Comparison of ENCODE assay signal across 28 cellular contexts in genomic region chr2:227867386-227867785, GRCh38. TPM values are rescaled to one million over a fixed set of nuclear protein-coding genes. Genes with fewer than 3 reads are reported as not detected.
"Had no signal": no experiment of that assay in that cellular context is flagged by ENCODE, and none has a peak within 500 bp of the region (broad histone marks: within the 10 kb centered on the region; RNA-seq: fewer than 3 reads in every experiment).

No MANE protein-coding gene starts in this region.

- H2AFZ ChIP-seq: neural progenitor cell, parathyroid adenoma had no signal

- H3K36me3 ChIP-seq: neural progenitor cell, ovary, right lobe of liver, sigmoid colon, spleen, stomach, thoracic aorta, thyroid gland, tibial nerve, upper lobe of right lung, uterus had no signal

- H3K4me1 ChIP-seq: neural progenitor cell, parathyroid adenoma, psoas muscle, upper lobe of right lung, uterus had no signal

- H3K4me3 ChIP-seq: neural progenitor cell, ovary, psoas muscle, right lobe of liver, sigmoid colon, smooth muscle cell, spleen, stomach, thoracic aorta, thyroid gland, tibial nerve, upper lobe of right lung, uterus had no signal

- H3K4me2 ChIP-seq: neural progenitor cell, smooth muscle cell had no signal

- H3K79me2 ChIP-seq: parathyroid adenoma had no signal

- DNase-seq: naive thymus-derived CD4-positive, alpha-beta T cell; natural killer cell; occipital lobe; ovary; posterior cingulate gyrus; psoas muscle; right cardiac atrium; right lobe of liver; sigmoid colon; spleen; stimulated activated CD4-positive, alpha-beta T cell treated with anti-CD3 and anti-CD28 coated beads, Interleukin-12 subunit alpha, Interleukin-12 subunit beta, amount 100 ng/mL, for 4 hours; stimulated activated CD4-positive, alpha-beta T cell treated with anti-CD3 and anti-CD28 coated beads, Interleukin-1b, Interleukin-23, amount 100 ng/mL, for 48 hours; stimulated activated CD4-positive, alpha-beta T cell treated with anti-CD3 and anti-CD28 coated beads, Interleukin-4, amount 100 ng/mL, for 1 hour; stimulated activated CD4-positive, alpha-beta T cell treated with anti-CD3 and anti-CD28 coated beads, Interleukin-4, amount 100 ng/mL, for 4 hours; stimulated activated naive B cell treated with anti-CD40 and anti-IgM and Interleukin-4, amounts not matched to agents 10 μg/mL and 1 μg/mL and 100 μg/mL, for 72 hours; stimulated activated naive CD4-positive, alpha-beta T cell treated with Interleukin-2 at 50 U/mL for 16 hours; stomach; thyroid gland; upper lobe of right lung; uterus had no signal

- ATAC-seq: naive thymus-derived CD4-positive, alpha-beta T cell; natural killer cell; psoas muscle; right cardiac atrium; right lobe of liver; stimulated activated effector memory CD8-positive, alpha-beta T cell treated with anti-CD3 and anti-CD28 coated beads, Interleukin-12 subunit alpha, Interleukin-12 subunit beta, amount 100 ng/mL, for 72 hours; stimulated activated naive B cell treated with anti-CD40 and anti-IgM and Interleukin-4, amounts not matched to agents 10 μg/mL and 1 μg/mL and 100 μg/mL, for 72 hours; upper lobe of right lung had no signal

- H3K27ac ChIP-seq: neural progenitor cell, ovary, parathyroid adenoma, psoas muscle, right lobe of liver, sigmoid colon, spleen, stomach, thoracic aorta, thyroid gland, tibial nerve, upper lobe of right lung, uterus had no signal

- H3K27me3 ChIP-seq: neural progenitor cell, ovary, thyroid gland, upper lobe of right lung, uterus had no signal

- H3K9me3 ChIP-seq: ovary, psoas muscle, sigmoid colon, spleen, stomach, thoracic aorta, thyroid gland, tibial nerve, upper lobe of right lung, uterus had no signal

RNA-seq across cellular contexts. Expression of gene DAW1, which starts 4.0 kb away (rescaled TPM):
- polyA plus RNA-seq: naive thymus-derived CD4-positive, alpha-beta T cell; smooth muscle cell; spleen; urinary bladder had no signal

RNA-seq across cellular contexts. Expression of gene CCL20, which starts 53.7 kb away (rescaled TPM):
- polyA plus RNA-seq: naive thymus-derived CD4-positive, alpha-beta T cell; neural cell; right cardiac atrium had no signal
